Comparison of ENCODE assay signal across 1 cellular context in the genomic region with DNA sequence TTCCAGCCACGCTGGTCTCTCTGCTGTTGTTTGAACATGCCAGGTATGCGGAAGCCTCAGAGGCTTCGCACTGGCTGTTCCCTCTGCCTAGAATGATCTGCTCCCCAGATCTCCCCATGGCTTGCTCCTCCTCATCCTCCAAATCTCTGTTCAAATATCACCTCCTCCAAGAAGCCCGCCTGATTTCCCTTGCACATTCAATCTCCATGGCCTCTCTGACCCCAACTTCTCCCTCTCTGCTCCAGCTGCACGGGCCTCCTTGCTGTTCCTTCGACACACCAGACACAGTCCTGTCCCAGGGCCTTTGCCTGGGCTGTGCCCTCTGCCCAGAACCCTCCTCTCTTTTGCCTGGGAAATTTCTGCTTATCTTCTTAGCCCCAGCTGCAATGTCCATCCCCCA.
A peak's percentile ranks its signal among the peaks of the same experiment; 100 is the strongest.
TF ChIP-seq lines count a peak whose summit lies in the region.

No MANE protein-coding gene starts in this region.

TF ChIP-seq in K562, 482 proteins besides CTCF, POLR2A, EP300 and RAD21 (continued from another document):
- TF ChIP-seq BHLHE40 (IDR thresholded peaks at IDR 0.05; ENCODE audit: low read length) = no peak
- peak; percentile 91 for TF ChIP-seq ZFP36 (IDR thresholded peaks at IDR 0.05; ENCODE audit: low read depth, low read length, partially characterized antibody)
- no peak for TF ChIP-seq YBX1 (IDR thresholded peaks at IDR 0.05)
- TF ChIP-seq, protein P1, sequence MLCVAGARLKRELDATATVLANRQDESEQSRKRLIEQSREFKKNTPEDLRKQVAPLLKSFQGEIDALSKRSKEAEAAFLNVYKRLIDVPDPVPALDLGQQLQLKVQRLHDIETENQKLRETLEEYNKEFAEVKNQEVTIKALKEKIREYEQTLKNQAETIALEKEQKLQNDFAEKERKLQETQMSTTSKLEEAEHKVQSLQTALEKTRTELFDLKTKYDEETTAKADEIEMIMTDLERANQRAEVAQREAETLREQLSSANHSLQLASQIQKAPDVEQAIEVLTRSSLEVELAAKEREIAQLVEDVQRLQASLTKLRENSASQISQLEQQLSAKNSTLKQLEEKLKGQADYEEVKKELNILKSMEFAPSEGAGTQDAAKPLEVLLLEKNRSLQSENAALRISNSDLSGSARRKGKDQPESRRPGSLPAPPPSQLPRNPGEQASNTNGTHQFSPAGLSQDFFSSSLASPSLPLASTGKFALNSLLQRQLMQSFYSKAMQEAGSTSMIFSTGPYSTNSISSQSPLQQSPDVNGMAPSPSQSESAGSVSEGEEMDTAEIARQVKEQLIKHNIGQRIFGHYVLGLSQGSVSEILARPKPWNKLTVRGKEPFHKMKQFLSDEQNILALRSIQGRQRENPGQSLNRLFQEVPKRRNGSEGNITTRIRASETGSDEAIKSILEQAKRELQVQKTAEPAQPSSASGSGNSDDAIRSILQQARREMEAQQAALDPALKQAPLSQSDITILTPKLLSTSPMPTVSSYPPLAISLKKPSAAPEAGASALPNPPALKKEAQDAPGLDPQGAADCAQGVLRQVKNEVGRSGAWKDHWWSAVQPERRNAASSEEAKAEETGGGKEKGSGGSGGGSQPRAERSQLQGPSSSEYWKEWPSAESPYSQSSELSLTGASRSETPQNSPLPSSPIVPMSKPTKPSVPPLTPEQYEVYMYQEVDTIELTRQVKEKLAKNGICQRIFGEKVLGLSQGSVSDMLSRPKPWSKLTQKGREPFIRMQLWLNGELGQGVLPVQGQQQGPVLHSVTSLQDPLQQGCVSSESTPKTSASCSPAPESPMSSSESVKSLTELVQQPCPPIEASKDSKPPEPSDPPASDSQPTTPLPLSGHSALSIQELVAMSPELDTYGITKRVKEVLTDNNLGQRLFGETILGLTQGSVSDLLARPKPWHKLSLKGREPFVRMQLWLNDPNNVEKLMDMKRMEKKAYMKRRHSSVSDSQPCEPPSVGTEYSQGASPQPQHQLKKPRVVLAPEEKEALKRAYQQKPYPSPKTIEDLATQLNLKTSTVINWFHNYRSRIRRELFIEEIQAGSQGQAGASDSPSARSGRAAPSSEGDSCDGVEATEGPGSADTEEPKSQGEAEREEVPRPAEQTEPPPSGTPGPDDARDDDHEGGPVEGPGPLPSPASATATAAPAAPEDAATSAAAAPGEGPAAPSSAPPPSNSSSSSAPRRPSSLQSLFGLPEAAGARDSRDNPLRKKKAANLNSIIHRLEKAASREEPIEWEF (CRISPR knock-in tag; IDR thresholded peaks at IDR 0.05) = no peak
- no peak for TF ChIP-seq JUN (IDR thresholded peaks at IDR 0.05; ENCODE audit: borderline replicate concordance, low read depth, low read length)
- TF ChIP-seq JUN (CRISPR knock-in tag; IDR thresholded peaks at IDR 0.05; ENCODE audit: borderline replicate concordance) = no peak
- no peak for TF ChIP-seq SETDB1 (IDR thresholded peaks at IDR 0.05; ENCODE audit: low read length)
